In genomic region chr20:4483481-4483880, GRCh38 we compare ENCODE assay signal across 1 cellular context.
TF ChIP-seq lines count a peak whose summit lies in the region.

No MANE protein-coding gene starts in this region.

TF ChIP-seq in IMR-90, 13 proteins besides CTCF, POLR2A, EP300 and RAD21 (continued from another document):
- TF ChIP-seq RCOR1 (IDR thresholded peaks at IDR 0.05; ENCODE audit: insufficient replicate concordance, low read length): no peak
- TF ChIP-seq CEBPB (IDR thresholded peaks at IDR 0.05; ENCODE audit: low read depth, low read length): peak; percentile 76
- TF ChIP-seq MXI1 (IDR thresholded peaks at IDR 0.05; ENCODE audit: borderline replicate concordance, low read depth, low read length): no peak
- 0 out of 2 replicates have a peak, but pooled peaks have one; percentile 17 for TF ChIP-seq MAZ (IDR thresholded peaks at IDR 0.05; ENCODE audit: borderline replicate concordance, low read depth, low read length)
TF ChIP-seq in IMR-90: peak in this region for 2.
